ENCODE assay signal across 22 cellular contexts in genomic region chr5:63141582-63141981, GRCh38.
"Had no signal": no experiment of that assay in that cellular context is flagged by ENCODE, and none has a peak within 500 bp of the region (broad histone marks: within the 10 kb centered on the region; RNA-seq: fewer than 3 reads in every experiment).

No MANE protein-coding gene starts in this region.

- DNase-seq: colonic mucosa; cortex of kidney; dermis blood vessel endothelial cell; dorsolateral prefrontal cortex; effector CD4-positive, alpha-beta T cell; effector CD8-positive, alpha-beta T cell; effector memory CD4-positive, alpha-beta T cell; effector memory CD8-positive, alpha-beta T cell; endodermal cell; erythroblast; esophagus squamous epithelium; foreskin fibroblast; foreskin keratinocyte; foreskin melanocyte; gastrocnemius medialis; glutamatergic neuron; head of caudate nucleus; heart left ventricle; heart right ventricle had no signal

- ATAC-seq: effector memory CD8-positive, alpha-beta T cell; esophagus mucosa; foreskin keratinocyte; gastrocnemius medialis; gastroesophageal sphincter; heart left ventricle; heart right ventricle had no signal

- H3K27ac Mint-ChIP-seq: dendritic cell treated with granulocyte-macrophage colony-stimulating factor and Interleukin-4, amounts not matched to agents 40 ng/mL and 50 ng/mL, for 4 days; effector memory CD8-positive, alpha-beta T cell; endodermal cell had no signal

- H3K9me3 Mint-ChIP-seq: dendritic cell treated with granulocyte-macrophage colony-stimulating factor and Interleukin-4, amounts not matched to agents 40 ng/mL and 50 ng/mL, for 4 days; endodermal cell had no signal

- H3K4me1 Mint-ChIP-seq: endodermal cell had no signal

- H3K27me3 Mint-ChIP-seq: dendritic cell treated with granulocyte-macrophage colony-stimulating factor and Interleukin-4, amounts not matched to agents 40 ng/mL and 50 ng/mL, for 4 days; effector memory CD8-positive, alpha-beta T cell had no signal

- H3K4me3 Mint-ChIP-seq: dendritic cell treated with granulocyte-macrophage colony-stimulating factor and Interleukin-4, amounts not matched to agents 40 ng/mL and 50 ng/mL, for 4 days; effector memory CD8-positive, alpha-beta T cell; endodermal cell had no signal
